ENCODE assay signal across 1 cellular context in the genomic region with DNA sequence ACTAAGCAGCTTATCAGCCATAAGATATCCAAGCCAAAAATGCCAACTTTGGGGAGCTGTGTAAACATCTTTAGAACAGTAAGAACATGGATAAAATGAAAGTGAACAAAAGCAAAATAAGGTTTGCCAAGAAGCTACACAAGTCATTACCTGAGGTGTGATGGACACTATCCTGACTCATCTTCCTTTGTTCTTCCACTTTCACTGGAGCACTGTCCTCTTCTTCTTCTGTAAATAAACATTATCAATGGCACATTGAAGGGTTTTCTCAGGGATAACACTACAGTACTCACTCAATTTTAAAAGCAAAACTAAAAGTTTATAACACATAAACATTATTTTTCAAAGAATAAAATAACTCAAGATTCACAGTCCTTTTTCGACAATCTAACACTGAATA.
TF ChIP-seq lines count a peak whose summit lies in the region.

No MANE protein-coding gene starts in this region.

TF ChIP-seq in HepG2, 621 proteins besides CTCF, POLR2A, EP300 and RAD21 (continued from another document):
- TF ChIP-seq SNAPC4 (CRISPR knock-in tag; IDR thresholded peaks at IDR 0.05) (no peak), EED (CRISPR knock-in tag; IDR thresholded peaks at IDR 0.05) (no peak), TEAD2 (CRISPR knock-in tag; IDR thresholded peaks at IDR 0.05) (no peak), ZNF576 (CRISPR knock-in tag; IDR thresholded peaks at IDR 0.05) (no peak), NCOA2 (CRISPR knock-in tag; IDR thresholded peaks at IDR 0.05) (no peak), SOX5 (CRISPR knock-in tag; IDR thresholded peaks at IDR 0.05; ENCODE audit: borderline replicate concordance) (peak; percentile 50; the same call in 1 of the 2 replicates), TFE3 (CRISPR knock-in tag; IDR thresholded peaks at IDR 0.05) (no peak), ZNF414 (CRISPR knock-in tag; IDR thresholded peaks at IDR 0.05) (no peak)
- TF ChIP-seq, protein P1, sequence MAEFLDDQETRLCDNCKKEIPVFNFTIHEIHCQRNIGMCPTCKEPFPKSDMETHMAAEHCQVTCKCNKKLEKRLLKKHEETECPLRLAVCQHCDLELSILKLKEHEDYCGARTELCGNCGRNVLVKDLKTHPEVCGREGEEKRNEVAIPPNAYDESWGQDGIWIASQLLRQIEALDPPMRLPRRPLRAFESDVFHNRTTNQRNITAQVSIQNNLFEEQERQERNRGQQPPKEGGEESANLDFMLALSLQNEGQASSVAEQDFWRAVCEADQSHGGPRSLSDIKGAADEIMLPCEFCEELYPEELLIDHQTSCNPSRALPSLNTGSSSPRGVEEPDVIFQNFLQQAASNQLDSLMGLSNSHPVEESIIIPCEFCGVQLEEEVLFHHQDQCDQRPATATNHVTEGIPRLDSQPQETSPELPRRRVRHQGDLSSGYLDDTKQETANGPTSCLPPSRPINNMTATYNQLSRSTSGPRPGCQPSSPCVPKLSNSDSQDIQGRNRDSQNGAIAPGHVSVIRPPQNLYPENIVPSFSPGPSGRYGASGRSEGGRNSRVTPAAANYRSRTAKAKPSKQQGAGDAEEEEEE (CRISPR knock-in tag; IDR thresholded peaks at IDR 0.05; ENCODE audit: borderline replicate concordance), result no peak
